In genomic region chr3:171458056-171458856, GRCh38 we compare ENCODE assay signal across 8 cellular contexts.
A peak's percentile ranks its signal among the peaks of the same experiment; 100 is the strongest.
DNase-seq lines count a peak whose midpoint lies in the region; ATAC-seq and TF ChIP-seq lines count a peak whose summit lies in the region.

No MANE protein-coding gene starts in this region.

- peak overlapping the region; percentile 51 for H3K9ac ChIP-seq in HUES6 (ENCODE audit: low read length)

- no peaks in the 10 kb centered on the region for H3K36me3 ChIP-seq in HUES6 (ENCODE audit: control insufficient read depth, insufficient read depth, low read length)

- H3K9me3 Mint-ChIP-seq in activated T-cell treated with anti-CD3 and anti-CD28 coated beads, Interleukin-2, amount 50 U/mL, for 24 hours: no peaks in the 10 kb centered on the region

- peak; percentile 46 for DNase-seq in activated T-cell treated with anti-CD3 and anti-CD28 coated beads, Interleukin-2, amount 50 U/mL, for 24 hours
- DNase-seq in fibroblast of pulmonary artery (ENCODE audit: low read depth): no peak
- DNase-seq in pons (ENCODE audit: low spot score): peak; percentile 45
- no peak for DNase-seq in NCI-H345 (lab: John Stamatoyannopoulos, UW)
- no peak for DNase-seq in MV-4-11 (lab: John Stamatoyannopoulos, UW)

- TF ChIP-seq CTCF in fibroblast of pulmonary artery (IDR thresholded peaks at IDR 0.05; ENCODE audit: low read length, missing control alignments): no peak

- peak overlapping the region; percentile 88 for H3K4me3 Mint-ChIP-seq in activated T-cell treated with anti-CD3 and anti-CD28 coated beads, Interleukin-2, amount 50 U/mL, for 24 hours

- peak overlapping the region; percentile 92 for H3K27ac Mint-ChIP-seq in activated T-cell treated with anti-CD3 and anti-CD28 coated beads, Interleukin-2, amount 50 U/mL, for 24 hours

- no peaks in the 10 kb centered on the region for H3K9me3 ChIP-seq in HUES6 (ENCODE audit: control insufficient read depth, insufficient read depth, low read depth, low read length)

- H3K27ac ChIP-seq in HUES6 (ENCODE audit: low read depth, low read length): no peak overlapping the region

- peaks cover 27% of the 10 kb centered on the region; the same call in 1 of the 2 replicates for H3K27me3 ChIP-seq in HUES6 (ENCODE audit: control insufficient read depth, insufficient read depth, low read length)

- peaks cover 56% of the 10 kb centered on the region for H3K4me1 Mint-ChIP-seq in activated T-cell treated with anti-CD3 and anti-CD28 coated beads, Interleukin-2, amount 50 U/mL, for 24 hours (ENCODE audit: low read depth)

- H3K36me3 Mint-ChIP-seq in activated T-cell treated with anti-CD3 and anti-CD28 coated beads, Interleukin-2, amount 50 U/mL, for 24 hours (ENCODE audit: low read depth): peaks cover 24% of the 10 kb centered on the region

- peak overlapping the region; percentile 99 for H3K4me3 ChIP-seq in HUES6 (ENCODE audit: low read depth, low read length)
- H3K4me3 ChIP-seq in fibroblast of pulmonary artery (replicated peaks; ENCODE audit: low read depth, low read length): peak overlapping the region; percentile 88

- ATAC-seq in HG02981 (IDR thresholded peaks at IDR 0.05; ENCODE audit: unreplicated experiment) (no peak), GM21367 (IDR thresholded peaks at IDR 0.05; ENCODE audit: unreplicated experiment) (no peak)

- H3K27me3 Mint-ChIP-seq in activated T-cell treated with anti-CD3 and anti-CD28 coated beads, Interleukin-2, amount 50 U/mL, for 24 hours: no peaks in the 10 kb centered on the region

- peaks cover 44% of the 10 kb centered on the region for H3K4me1 ChIP-seq in HUES6 (ENCODE audit: control insufficient read depth, insufficient read depth, low read length)

Comparison
In these comparisons a context has a peak if more than half of its experiments do, and no peak if none do; other contexts are left out.
1. DNase-seq: peak in activated T-cell treated with anti-CD3 and anti-CD28 coated beads, Interleukin-2, amount 50 U/mL, for 24 hours (single experiment) and pons (single experiment); none in fibroblast of pulmonary artery (single experiment), NCI-H345 (single experiment) and MV-4-11 (single experiment).